In the genomic region with DNA sequence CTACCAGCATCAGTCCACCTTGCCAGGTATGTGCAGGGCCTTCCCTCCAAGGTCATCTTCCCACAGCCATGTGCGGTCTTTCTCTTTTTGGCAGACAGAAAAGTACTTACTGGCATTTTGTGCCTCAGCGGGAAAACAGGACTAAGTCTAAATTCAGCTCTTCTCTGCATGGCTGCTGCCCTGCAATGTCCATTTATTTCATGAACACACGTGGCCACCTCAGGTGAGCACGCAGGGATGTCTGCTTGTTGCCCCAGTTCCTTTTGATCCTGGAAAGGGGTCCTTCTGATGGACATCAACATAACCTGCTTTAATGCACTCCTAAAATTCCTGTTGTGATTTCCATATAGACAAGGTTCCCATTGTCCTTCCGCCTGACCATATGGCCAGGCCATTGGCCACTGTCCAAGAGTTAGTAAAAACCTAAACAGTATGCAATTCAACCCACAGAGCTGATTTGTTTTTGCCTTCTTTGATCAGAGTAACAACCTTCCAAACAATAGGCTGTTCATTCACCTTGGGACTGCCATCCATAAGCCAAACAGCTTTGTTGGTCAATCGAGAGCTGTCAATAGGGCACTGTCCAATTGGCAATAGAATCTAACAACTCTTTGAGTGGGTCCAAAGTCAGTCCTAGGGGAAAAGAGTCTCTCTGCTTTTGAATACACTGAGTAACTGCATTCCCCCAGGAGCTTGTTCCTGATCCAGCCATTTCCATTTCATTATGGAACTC, we compare ENCODE assay signal across 1 cellular context.
TF ChIP-seq lines count a peak whose summit lies in the region.

No MANE protein-coding gene starts in this region.

TF ChIP-seq in GM23338, 12 proteins besides CTCF, POLR2A, EP300 and RAD21 (continued from another document):
- TF ChIP-seq REST (IDR thresholded peaks at IDR 0.05; ENCODE audit: unreplicated experiment) (no peak), EZH2phosphoT487 (IDR thresholded peaks at IDR 0.05; ENCODE audit: unreplicated experiment) (no peak), ZNF114 (CRISPR knock-in tag; IDR thresholded peaks at IDR 0.05) (no peak)
- TF ChIP-seq, protein P1, sequence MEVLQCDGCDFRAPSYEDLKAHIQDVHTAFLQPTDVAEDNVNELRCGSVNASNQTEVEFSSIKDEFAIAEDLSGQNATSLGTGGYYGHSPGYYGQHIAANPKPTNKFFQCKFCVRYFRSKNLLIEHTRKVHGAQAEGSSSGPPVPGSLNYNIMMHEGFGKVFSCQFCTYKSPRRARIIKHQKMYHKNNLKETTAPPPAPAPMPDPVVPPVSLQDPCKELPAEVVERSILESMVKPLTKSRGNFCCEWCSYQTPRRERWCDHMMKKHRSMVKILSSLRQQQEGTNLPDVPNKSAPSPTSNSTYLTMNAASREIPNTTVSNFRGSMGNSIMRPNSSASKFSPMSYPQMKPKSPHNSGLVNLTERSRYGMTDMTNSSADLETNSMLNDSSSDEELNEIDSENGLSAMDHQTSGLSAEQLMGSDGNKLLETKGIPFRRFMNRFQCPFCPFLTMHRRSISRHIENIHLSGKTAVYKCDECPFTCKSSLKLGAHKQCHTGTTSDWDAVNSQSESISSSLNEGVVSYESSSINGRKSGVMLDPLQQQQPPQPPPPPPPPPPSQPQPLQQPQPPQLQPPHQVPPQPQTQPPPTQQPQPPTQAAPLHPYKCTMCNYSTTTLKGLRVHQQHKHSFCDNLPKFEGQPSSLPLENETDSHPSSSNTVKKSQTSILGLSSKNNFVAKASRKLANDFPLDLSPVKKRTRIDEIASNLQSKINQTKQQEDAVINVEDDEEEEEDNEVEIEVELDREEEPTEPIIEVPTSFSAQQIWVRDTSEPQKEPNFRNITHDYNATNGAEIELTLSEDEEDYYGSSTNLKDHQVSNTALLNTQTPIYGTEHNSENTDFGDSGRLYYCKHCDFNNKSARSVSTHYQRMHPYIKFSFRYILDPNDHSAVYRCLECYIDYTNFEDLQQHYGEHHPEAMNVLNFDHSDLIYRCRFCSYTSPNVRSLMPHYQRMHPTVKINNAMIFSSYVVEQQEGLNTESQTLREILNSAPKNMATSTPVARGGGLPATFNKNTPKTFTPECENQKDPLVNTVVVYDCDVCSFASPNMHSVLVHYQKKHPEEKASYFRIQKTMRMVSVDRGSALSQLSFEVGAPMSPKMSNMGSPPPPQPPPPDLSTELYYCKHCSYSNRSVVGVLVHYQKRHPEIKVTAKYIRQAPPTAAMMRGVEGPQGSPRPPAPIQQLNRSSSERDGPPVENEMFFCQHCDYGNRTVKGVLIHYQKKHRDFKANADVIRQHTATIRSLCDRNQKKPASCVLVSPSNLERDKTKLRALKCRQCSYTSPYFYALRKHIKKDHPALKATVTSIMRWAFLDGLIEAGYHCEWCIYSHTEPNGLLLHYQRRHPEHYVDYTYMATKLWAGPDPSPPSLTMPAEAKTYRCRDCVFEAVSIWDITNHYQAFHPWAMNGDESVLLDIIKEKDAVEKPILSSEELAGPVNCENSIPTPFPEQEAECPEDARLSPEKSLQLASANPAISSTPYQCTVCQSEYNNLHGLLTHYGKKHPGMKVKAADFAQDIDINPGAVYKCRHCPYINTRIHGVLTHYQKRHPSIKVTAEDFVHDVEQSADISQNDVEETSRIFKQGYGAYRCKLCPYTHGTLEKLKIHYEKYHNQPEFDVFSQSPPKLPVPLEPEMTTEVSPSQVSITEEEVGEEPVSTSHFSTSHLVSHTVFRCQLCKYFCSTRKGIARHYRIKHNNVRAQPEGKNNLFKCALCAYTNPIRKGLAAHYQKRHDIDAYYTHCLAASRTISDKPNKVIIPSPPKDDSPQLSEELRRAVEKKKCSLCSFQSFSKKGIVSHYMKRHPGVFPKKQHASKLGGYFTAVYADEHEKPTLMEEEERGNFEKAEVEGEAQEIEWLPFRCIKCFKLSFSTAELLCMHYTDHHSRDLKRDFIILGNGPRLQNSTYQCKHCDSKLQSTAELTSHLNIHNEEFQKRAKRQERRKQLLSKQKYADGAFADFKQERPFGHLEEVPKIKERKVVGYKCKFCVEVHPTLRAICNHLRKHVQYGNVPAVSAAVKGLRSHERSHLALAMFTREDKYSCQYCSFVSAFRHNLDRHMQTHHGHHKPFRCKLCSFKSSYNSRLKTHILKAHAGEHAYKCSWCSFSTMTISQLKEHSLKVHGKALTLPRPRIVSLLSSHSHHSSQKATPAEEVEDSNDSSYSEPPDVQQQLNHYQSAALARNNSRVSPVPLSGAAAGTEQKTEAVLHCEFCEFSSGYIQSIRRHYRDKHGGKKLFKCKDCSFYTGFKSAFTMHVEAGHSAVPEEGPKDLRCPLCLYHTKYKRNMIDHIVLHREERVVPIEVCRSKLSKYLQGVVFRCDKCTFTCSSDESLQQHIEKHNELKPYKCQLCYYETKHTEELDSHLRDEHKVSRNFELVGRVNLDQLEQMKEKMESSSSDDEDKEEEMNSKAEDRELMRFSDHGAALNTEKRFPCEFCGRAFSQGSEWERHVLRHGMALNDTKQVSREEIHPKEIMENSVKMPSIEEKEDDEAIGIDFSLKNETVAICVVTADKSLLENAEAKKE (CRISPR knock-in tag; IDR thresholded peaks at IDR 0.05): no peak
TF ChIP-seq in GM23338: peak in this region for 0.
